ENCODE assay signal across 18 cellular contexts in the genomic region with DNA sequence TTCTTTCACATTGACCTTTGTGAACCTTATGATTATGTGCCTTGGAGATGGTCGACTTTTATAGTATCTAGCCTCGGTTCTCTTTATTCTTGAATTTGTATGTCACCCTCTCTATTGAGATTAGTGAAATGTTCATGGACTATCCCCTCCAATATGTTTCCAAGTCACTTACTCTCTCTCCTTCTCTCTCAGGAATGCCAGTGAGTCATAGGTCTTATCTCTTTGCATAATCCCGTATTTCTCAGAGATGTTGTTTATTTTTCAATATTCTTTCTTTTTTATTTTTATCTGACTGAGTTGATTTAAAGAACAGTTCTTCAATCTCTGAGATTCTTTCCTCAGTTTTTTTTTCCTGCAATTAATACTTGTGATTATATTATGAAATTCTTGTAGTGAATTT.
"Had no signal": no experiment of that assay in that cellular context is flagged by ENCODE, and none has a peak within 500 bp of the region (broad histone marks: within the 10 kb centered on the region; RNA-seq: fewer than 3 reads in every experiment).

No MANE protein-coding gene starts in this region.

- H3K4me1 ChIP-seq: tibial nerve had no signal

- H3K36me3 Mint-ChIP-seq: activated naive CD8-positive, alpha-beta T cell; naive thymus-derived CD8-positive, alpha-beta T cell; neural progenitor cell had no signal

- ATAC-seq: effector memory CD8-positive, alpha-beta T cell; naive thymus-derived CD8-positive, alpha-beta T cell had no signal

- H3K27me3 Mint-ChIP-seq: activated B cell treated with CpG ODN at 0.5 μM for 24 hours; activated CD4-positive, alpha-beta T cell treated with anti-CD3 and anti-CD28 coated beads for 36 hours; activated naive CD8-positive, alpha-beta T cell; effector memory CD8-positive, alpha-beta T cell; naive thymus-derived CD8-positive, alpha-beta T cell had no signal

- H3K9ac ChIP-seq: neural progenitor cell had no signal

- H3K4me3 ChIP-seq: hepatocyte, neural progenitor cell, tibial nerve had no signal

- H3K27ac ChIP-seq: brain microvascular endothelial cell, gastroesophageal sphincter, hepatocyte, neural progenitor cell, tibial nerve had no signal

- H3K36me3 ChIP-seq: brain microvascular endothelial cell, gastroesophageal sphincter, neural progenitor cell, tibial nerve had no signal

- H3K27me3 ChIP-seq: brain microvascular endothelial cell, gastroesophageal sphincter, hepatocyte, neural progenitor cell, tibial nerve had no signal

- H3K4me2 ChIP-seq: hepatocyte, neural progenitor cell had no signal

- H3K27ac Mint-ChIP-seq: activated B cell treated with CpG ODN at 0.5 μM for 24 hours; activated CD4-positive, alpha-beta T cell treated with anti-CD3 and anti-CD28 coated beads for 36 hours; activated naive CD8-positive, alpha-beta T cell; effector memory CD8-positive, alpha-beta T cell; naive thymus-derived CD8-positive, alpha-beta T cell; neural progenitor cell had no signal

- H3K9me3 Mint-ChIP-seq: activated B cell treated with CpG ODN at 0.5 μM for 24 hours had no signal

- H3K9me3 ChIP-seq: gastroesophageal sphincter, tibial nerve had no signal

- H3K4me3 Mint-ChIP-seq: activated B cell treated with CpG ODN at 0.5 μM for 24 hours; activated CD4-positive, alpha-beta T cell treated with anti-CD3 and anti-CD28 coated beads for 36 hours; activated naive CD8-positive, alpha-beta T cell; effector memory CD8-positive, alpha-beta T cell; naive thymus-derived CD8-positive, alpha-beta T cell; neural progenitor cell had no signal

- H3K79me2 ChIP-seq: hepatocyte had no signal

- DNase-seq: activated B cell treated with CpG ODN at 0.5 μM for 24 hours; activated CD8-positive, alpha-beta memory T cell treated with anti-CD3 and anti-CD28 coated beads for 24 hours; activated effector memory CD4-positive, alpha-beta T cell treated with Interleukin-2 at 50 U/mL for 16 hours; activated naive CD4-positive, alpha-beta T cell treated with Interleukin-2 at 50 U/mL for 16 hours; brain microvascular endothelial cell; cortex of kidney; effector memory CD8-positive, alpha-beta T cell; kidney; left colon; naive thymus-derived CD8-positive, alpha-beta T cell; stimulated activated CD4-positive, alpha-beta T cell treated with anti-CD3 and anti-CD28 coated beads, Interleukin-2, amount 100 ng/mL, for 48 hours; stimulated activated naive CD4-positive, alpha-beta T cell treated with Interleukin-2 at 50 U/mL for 16 hours had no signal

- H3K4me1 Mint-ChIP-seq: activated B cell treated with CpG ODN at 0.5 μM for 24 hours; activated CD4-positive, alpha-beta T cell treated with anti-CD3 and anti-CD28 coated beads for 36 hours; naive thymus-derived CD8-positive, alpha-beta T cell had no signal
